In genomic region chr9:96027271-96028131, GRCh38 we compare ENCODE assay signal across 9 cellular contexts.
DNase-seq lines count a peak whose midpoint lies in the region; ATAC-seq and TF ChIP-seq lines count a peak whose summit lies in the region.
"Had no signal": no experiment of that assay in that cellular context is flagged by ENCODE, and none has a peak within 500 bp of the region (broad histone marks: within the 10 kb centered on the region; RNA-seq: fewer than 3 reads in every experiment).

No MANE protein-coding gene starts in this region.

- peaks cover 0 to 15% of the 10 kb centered on the region in 2 donors for H3K4me1 ChIP-seq in lung (ENCODE audit: control insufficient read depth in 2 of 2, insufficient read depth in 2 of 2, low read length in 2 of 2)

- H3K27me3 Mint-ChIP-seq in T-helper 2 cell treated with Interferon-gamma antibody and Interleukin-4, amounts not matched to agents 5 μg/mL and 100 μg/mL, for 36 hours (ENCODE audit: low read depth): peaks cover 23% of the 10 kb centered on the region
- H3K27me3 Mint-ChIP-seq in dendritic cell treated with granulocyte-macrophage colony-stimulating factor and Interleukin-4, amounts not matched to agents 40 ng/mL and 50 ng/mL, for 4 days: peaks cover 78% of the 10 kb centered on the region
- H3K27me3 Mint-ChIP-seq in stimulated activated naive CD8-positive, alpha-beta T cell treated with anti-CD3 and anti-CD28 coated beads, Interleukin-15, Interleukin-2, amounts not matched to agents 100 ng/mL and 50 ng/mL, for 24 hours: peaks cover 22% of the 10 kb centered on the region

- H3K9me3 Mint-ChIP-seq in T-helper 2 cell treated with Interferon-gamma antibody and Interleukin-4, amounts not matched to agents 5 μg/mL and 100 μg/mL, for 36 hours: no peaks in the 10 kb centered on the region
- H3K9me3 Mint-ChIP-seq in dendritic cell treated with granulocyte-macrophage colony-stimulating factor and Interleukin-4, amounts not matched to agents 40 ng/mL and 50 ng/mL, for 4 days: no peaks in the 10 kb centered on the region
- peaks cover 4% of the 10 kb centered on the region for H3K9me3 Mint-ChIP-seq in stimulated activated naive CD8-positive, alpha-beta T cell treated with anti-CD3 and anti-CD28 coated beads, Interleukin-15, Interleukin-2, amounts not matched to agents 100 ng/mL and 50 ng/mL, for 24 hours

- no peak overlapping the region for H3K27ac Mint-ChIP-seq in T-helper 2 cell treated with Interferon-gamma antibody and Interleukin-4, amounts not matched to agents 5 μg/mL and 100 μg/mL, for 36 hours
- H3K27ac Mint-ChIP-seq in dendritic cell treated with granulocyte-macrophage colony-stimulating factor and Interleukin-4, amounts not matched to agents 40 ng/mL and 50 ng/mL, for 4 days: peak overlapping the region; percentile 48
- H3K27ac Mint-ChIP-seq in stimulated activated naive CD8-positive, alpha-beta T cell treated with anti-CD3 and anti-CD28 coated beads, Interleukin-15, Interleukin-2, amounts not matched to agents 100 ng/mL and 50 ng/mL, for 24 hours: peak overlapping the region; percentile 63

- H3K4me1 Mint-ChIP-seq in T-helper 2 cell treated with Interferon-gamma antibody and Interleukin-4, amounts not matched to agents 5 μg/mL and 100 μg/mL, for 36 hours (ENCODE audit: low read depth): peaks cover 29% of the 10 kb centered on the region
- H3K4me1 Mint-ChIP-seq in dendritic cell treated with granulocyte-macrophage colony-stimulating factor and Interleukin-4, amounts not matched to agents 40 ng/mL and 50 ng/mL, for 4 days (ENCODE audit: low read depth): peaks cover 37% of the 10 kb centered on the region
- H3K4me1 Mint-ChIP-seq in stimulated activated naive CD8-positive, alpha-beta T cell treated with anti-CD3 and anti-CD28 coated beads, Interleukin-15, Interleukin-2, amounts not matched to agents 100 ng/mL and 50 ng/mL, for 24 hours (ENCODE audit: low read depth): peaks cover 33% of the 10 kb centered on the region

- no peak overlapping the region for H3K4me3 ChIP-seq in lung

- DNase-seq in T-helper 2 cell treated with Interferon-gamma antibody and Interleukin-4, amounts not matched to agents 5 μg/mL and 100 μg/mL, for 36 hours (ENCODE audit: low spot score): no peak
- DNase-seq in lung (ENCODE audit: low spot score) (no peak), NCI-H2196 treated with DMSO at 0.1 percent for 48 hours (lab: John Stamatoyannopoulos, UW; ENCODE audit: unreplicated experiment) (no peak)
- DNase-seq in activated CD4-positive, CD25-positive, alpha-beta regulatory T cell treated with anti-CD3 and anti-CD28 coated beads, Interleukin-2, amount 50 U/mL, for 72 hours: no peak
- no peak for DNase-seq in activated effector memory CD4-positive, alpha-beta T cell treated with anti-CD3 and anti-CD28 coated beads, Interleukin-2, amount 50 U/mL, for 16 hours
- DNase-seq: NCI-H187 had no signal

- H3K36me3 Mint-ChIP-seq in T-helper 2 cell treated with Interferon-gamma antibody and Interleukin-4, amounts not matched to agents 5 μg/mL and 100 μg/mL, for 36 hours (ENCODE audit: low read depth): peaks cover 5% of the 10 kb centered on the region
- H3K36me3 Mint-ChIP-seq in dendritic cell treated with granulocyte-macrophage colony-stimulating factor and Interleukin-4, amounts not matched to agents 40 ng/mL and 50 ng/mL, for 4 days (ENCODE audit: low read depth): peaks cover 5% of the 10 kb centered on the region
- no peaks in the 10 kb centered on the region for H3K36me3 Mint-ChIP-seq in stimulated activated naive CD8-positive, alpha-beta T cell treated with anti-CD3 and anti-CD28 coated beads, Interleukin-15, Interleukin-2, amounts not matched to agents 100 ng/mL and 50 ng/mL, for 24 hours (ENCODE audit: low read depth)

- H3K9me3 ChIP-seq in lung (ENCODE audit: control insufficient read depth in 2 of 2, insufficient read depth in 1 of 2, low read length in 1 of 2): no peaks in the 10 kb centered on the region

- no peaks in the 10 kb centered on the region for H3K27me3 ChIP-seq in lung (ENCODE audit: control insufficient read depth, insufficient read depth)

- ATAC-seq in lung (ENCODE audit: insufficient read depth, low FRiP score) (peak; percentile 24), HG03025 (IDR thresholded peaks at IDR 0.05; ENCODE audit: low FRiP score, unreplicated experiment) (no peak)

- no peaks in the 10 kb centered on the region for H3K36me3 ChIP-seq in lung (ENCODE audit: control insufficient read depth in 2 of 2, insufficient read depth in 2 of 2, low read length in 2 of 2)

- 14 to 19% methylated on average over 45 to 71 of the region's 71 CpGs for WGBS in lung, 2 donors

- H3K4me3 Mint-ChIP-seq in T-helper 2 cell treated with Interferon-gamma antibody and Interleukin-4, amounts not matched to agents 5 μg/mL and 100 μg/mL, for 36 hours: peak overlapping the region; percentile 15
- peak overlapping the region; percentile 70 for H3K4me3 Mint-ChIP-seq in dendritic cell treated with granulocyte-macrophage colony-stimulating factor and Interleukin-4, amounts not matched to agents 40 ng/mL and 50 ng/mL, for 4 days
- peak overlapping the region; percentile 63 for H3K4me3 Mint-ChIP-seq in stimulated activated naive CD8-positive, alpha-beta T cell treated with anti-CD3 and anti-CD28 coated beads, Interleukin-15, Interleukin-2, amounts not matched to agents 100 ng/mL and 50 ng/mL, for 24 hours

- intact Hi-C loops in dendritic cell treated with granulocyte-macrophage colony-stimulating factor and Interleukin-4, amounts not matched to agents 40 ng/mL and 50 ng/mL, for 4 days (cut with micrococcal nuclease): loop anchor here (10.0 kb wide), 1 partner anchor 187 kb away; no protein-coding TSS in a partner anchor

- no peak overlapping the region for H3K27ac ChIP-seq in lung (ENCODE audit: low read depth in 1 of 2, low read length in 1 of 2)

- TF ChIP-seq CTCF in lung (IDR thresholded peaks at IDR 0.05; ENCODE audit: control extremely low read depth, extremely low read depth): no peak

Comparison
In these comparisons a context has a peak if more than half of its experiments do, and no peak if none do; other contexts are left out.
1. H3K4me3 Mint-ChIP-seq: peak in every context shown above with its lines; median percentile 70 in dendritic cell treated with granulocyte-macrophage colony-stimulating factor and Interleukin-4, amounts not matched to agents 40 ng/mL and 50 ng/mL, for 4 days; 63 in stimulated activated naive CD8-positive, alpha-beta T cell treated with anti-CD3 and anti-CD28 coated beads, Interleukin-15, Interleukin-2, amounts not matched to agents 100 ng/mL and 50 ng/mL, for 24 hours; 15 in T-helper 2 cell treated with Interferon-gamma antibody and Interleukin-4, amounts not matched to agents 5 μg/mL and 100 μg/mL, for 36 hours.